ENCODE assay signal across 8 cellular contexts in the genomic region with DNA sequence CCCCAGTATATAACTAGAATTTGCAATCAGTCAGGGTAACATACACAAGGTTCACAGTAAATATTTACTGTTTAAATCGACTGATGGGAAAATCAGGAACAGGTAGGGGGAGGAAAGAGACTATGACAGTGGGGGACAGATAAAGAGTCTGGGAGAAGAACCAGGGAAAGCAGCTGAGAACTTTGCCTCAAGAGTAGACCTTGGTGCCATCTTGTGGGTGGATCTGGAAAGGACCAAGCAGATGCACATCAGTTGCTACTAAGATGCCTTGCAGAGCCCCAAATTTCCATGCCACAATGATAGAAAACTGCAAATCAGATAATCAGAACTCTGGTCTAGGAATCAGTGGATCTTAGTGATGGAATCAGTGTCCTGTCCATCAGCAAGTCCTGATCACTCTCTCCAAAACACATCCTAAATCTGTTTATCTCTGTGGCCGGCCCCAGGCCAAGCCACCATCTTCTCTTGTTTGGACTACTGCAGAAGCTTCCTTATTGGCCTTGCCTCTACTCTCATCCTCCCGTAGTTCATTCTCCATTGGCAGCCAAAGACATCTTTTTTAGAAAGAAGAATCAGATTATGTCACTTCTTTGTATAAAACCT.
DNase-seq lines count a peak whose midpoint lies in the region; ATAC-seq and TF ChIP-seq lines count a peak whose summit lies in the region.

No MANE protein-coding gene starts in this region.

- peak overlapping the region in 2 of 12 donors; percentile 48 to 75 for H3K27ac ChIP-seq in heart left ventricle

- peak; percentile 44 to 79 (median 68) for TF ChIP-seq CTCF in heart left ventricle (IDR thresholded peaks at IDR 0.05)

- WGBS in heart left ventricle, 4 donors, result 51 to 63% (median 52%) methylated on average over 3 of the region's 3 CpGs

- H3K4me1 ChIP-seq in NT2/D1 (ENCODE audit: insufficient read depth, insufficient read length) (no peaks in the 10 kb centered on the region), heart left ventricle (peaks cover 0 to 49% (median 26%) of the 10 kb centered on the region in 12 donors)

- H3K27ac Mint-ChIP-seq in activated naive CD4-positive, alpha-beta T cell treated with anti-CD3 and anti-CD28 coated beads for 36 hours, result no peak overlapping the region

- H3K4me3 Mint-ChIP-seq in activated naive CD4-positive, alpha-beta T cell treated with anti-CD3 and anti-CD28 coated beads for 36 hours, result no peak overlapping the region

- no peaks in the 10 kb centered on the region for H3K36me3 Mint-ChIP-seq in activated naive CD4-positive, alpha-beta T cell treated with anti-CD3 and anti-CD28 coated beads for 36 hours (ENCODE audit: low read depth)

- CTCF ChIA-PET in activated naive CD4-positive, alpha-beta T cell treated with anti-CD3 and anti-CD28 coated beads for 36 hours (lab: Charles Lee), result interaction anchor here (0.6 to 3.0 kb wide), 23 partner anchors 9 to 459 kb away, joined by 3 to 18 read pairs (median 4); partner anchors contain the start of genes PDE8A and SLC28A1

- H3K27me3 ChIP-seq in NT2/D1 (ENCODE audit: insufficient read depth, insufficient read length), result no peaks in the 10 kb centered on the region
- H3K27me3 ChIP-seq in heart left ventricle, result no peaks in the 10 kb centered on the region

- H3K9me3 ChIP-seq in NT2/D1 (ENCODE audit: insufficient read depth, low read length), result no peaks in the 10 kb centered on the region
- peaks cover 0 to under 1% (median 0%) of the 10 kb centered on the region in 12 donors for H3K9me3 ChIP-seq in heart left ventricle

- no peaks in the 10 kb centered on the region for H3K9me3 Mint-ChIP-seq in activated naive CD4-positive, alpha-beta T cell treated with anti-CD3 and anti-CD28 coated beads for 36 hours

- H3K36me3 ChIP-seq in NT2/D1 (ENCODE audit: insufficient read depth, insufficient read length, low read length), result no peaks in the 10 kb centered on the region
- no peaks in the 10 kb centered on the region for H3K36me3 ChIP-seq in heart left ventricle

- peak; percentile 45 for ATAC-seq in GM21737 (IDR thresholded peaks at IDR 0.05; ENCODE audit: unreplicated experiment)
- ATAC-seq in heart left ventricle, result peak; percentile 58 to 80 (median 76)
- no peak for ATAC-seq in HG03342 (IDR thresholded peaks at IDR 0.05; ENCODE audit: unreplicated experiment)

- peaks cover 16% of the 10 kb centered on the region for H3K4me1 Mint-ChIP-seq in activated naive CD4-positive, alpha-beta T cell treated with anti-CD3 and anti-CD28 coated beads for 36 hours (ENCODE audit: low read depth)

- no peaks in the 10 kb centered on the region for H3K27me3 Mint-ChIP-seq in activated naive CD4-positive, alpha-beta T cell treated with anti-CD3 and anti-CD28 coated beads for 36 hours (ENCODE audit: low read depth)

- H3K4me3 ChIP-seq in NT2/D1 (ENCODE audit: insufficient read length, low read depth), result no peak overlapping the region
- H3K4me3 ChIP-seq in heart left ventricle, result no peak overlapping the region

- intact Hi-C loops in activated naive CD4-positive, alpha-beta T cell treated with anti-CD3 and anti-CD28 coated beads for 36 hours (cut with micrococcal nuclease), result loop anchor here (1.0 to 5.0 kb wide), 3 partner anchors 62 to 457 kb away; no protein-coding TSS in a partner anchor
- intact Hi-C loops in heart left ventricle (cut with DNase I), result loop anchor here (1.0 to 10.0 kb wide), 9 partner anchors 57 to 460 kb away; partner anchors contain the start of gene PDE8A (in 2 of the 10)

- H3K9ac ChIP-seq in NT2/D1 (ENCODE audit: insufficient read length, low read depth), result no peak overlapping the region

- DNase-seq in D341Med (ENCODE audit: low spot score), result peak; percentile 66
- peak; percentile 57 for DNase-seq in NT2/D1 (ENCODE audit: low read depth, low spot score)
- peak; percentile 74 for DNase-seq in activated naive CD4-positive, alpha-beta T cell treated with anti-CD3 and anti-CD28 coated beads for 36 hours
- peak in 3 of 5 donors; percentile 48 to 72 (median 63) for DNase-seq in heart left ventricle
- peak; percentile 26 for DNase-seq in pulmonary artery endothelial cell (ENCODE audit: low read depth, low spot score)
- DNase-seq in effector CD8-positive, alpha-beta T cell (lab: John Stamatoyannopoulos, UW), result no peak

- TF ChIP-seq POLR2A in heart left ventricle (IDR thresholded peaks at IDR 0.05), result no peak
